2 cellular contexts compared by ENCODE assay signal in the genomic region with DNA sequence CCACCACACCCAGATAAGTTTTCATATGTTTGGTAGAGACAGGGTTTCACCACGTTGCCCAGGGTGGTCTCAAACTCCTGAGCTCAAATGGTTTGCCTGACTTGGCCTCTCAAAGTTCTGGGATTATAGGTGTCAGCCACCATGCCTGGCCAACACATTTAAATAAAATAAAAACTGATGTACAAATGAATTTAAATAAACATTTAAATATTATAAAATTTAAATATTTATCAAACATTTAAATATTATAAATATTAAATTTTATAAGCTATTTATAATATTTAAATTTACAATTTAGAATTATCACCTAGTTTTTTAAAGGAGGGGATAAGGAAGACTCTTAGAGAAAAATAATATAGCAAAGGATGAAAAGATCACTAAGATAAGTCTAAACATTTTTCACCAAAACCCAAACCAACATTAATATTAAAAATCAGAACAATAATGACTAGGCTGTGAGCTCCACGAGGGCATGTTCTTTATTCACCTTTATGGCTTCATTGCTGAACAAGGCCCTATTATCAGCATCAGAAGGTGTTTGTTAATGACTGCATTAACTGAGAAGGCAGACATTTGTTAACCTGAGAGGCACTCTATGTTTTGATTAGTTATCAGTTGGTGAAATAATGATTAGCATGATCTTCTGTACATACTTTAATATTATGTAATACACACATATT.
TF ChIP-seq lines count a peak whose summit lies in the region.

No MANE protein-coding gene starts in this region.

TF ChIP-seq in GM23338, 12 proteins besides CTCF, POLR2A, EP300 and RAD21 (continued from another document and continues in another):
- TF ChIP-seq, protein P1, sequence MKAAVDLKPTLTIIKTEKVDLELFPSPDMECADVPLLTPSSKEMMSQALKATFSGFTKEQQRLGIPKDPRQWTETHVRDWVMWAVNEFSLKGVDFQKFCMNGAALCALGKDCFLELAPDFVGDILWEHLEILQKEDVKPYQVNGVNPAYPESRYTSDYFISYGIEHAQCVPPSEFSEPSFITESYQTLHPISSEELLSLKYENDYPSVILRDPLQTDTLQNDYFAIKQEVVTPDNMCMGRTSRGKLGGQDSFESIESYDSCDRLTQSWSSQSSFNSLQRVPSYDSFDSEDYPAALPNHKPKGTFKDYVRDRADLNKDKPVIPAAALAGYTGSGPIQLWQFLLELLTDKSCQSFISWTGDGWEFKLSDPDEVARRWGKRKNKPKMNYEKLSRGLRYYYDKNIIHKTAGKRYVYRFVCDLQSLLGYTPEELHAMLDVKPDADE (IDR thresholded peaks at IDR 0.05): no peak
- TF ChIP-seq CREB1 (CRISPR knock-in tag; IDR thresholded peaks at IDR 0.05; ENCODE audit: low read depth) (no peak), ZNF114 (CRISPR knock-in tag; IDR thresholded peaks at IDR 0.05) (no peak), EZH2phosphoT487 (IDR thresholded peaks at IDR 0.05; ENCODE audit: unreplicated experiment) (no peak), JUNB (IDR thresholded peaks at IDR 0.05; ENCODE audit: unreplicated experiment) (no peak), NANOG (IDR thresholded peaks at IDR 0.05; ENCODE audit: borderline replicate concordance) (no peak)
- TF ChIP-seq, protein P2, sequence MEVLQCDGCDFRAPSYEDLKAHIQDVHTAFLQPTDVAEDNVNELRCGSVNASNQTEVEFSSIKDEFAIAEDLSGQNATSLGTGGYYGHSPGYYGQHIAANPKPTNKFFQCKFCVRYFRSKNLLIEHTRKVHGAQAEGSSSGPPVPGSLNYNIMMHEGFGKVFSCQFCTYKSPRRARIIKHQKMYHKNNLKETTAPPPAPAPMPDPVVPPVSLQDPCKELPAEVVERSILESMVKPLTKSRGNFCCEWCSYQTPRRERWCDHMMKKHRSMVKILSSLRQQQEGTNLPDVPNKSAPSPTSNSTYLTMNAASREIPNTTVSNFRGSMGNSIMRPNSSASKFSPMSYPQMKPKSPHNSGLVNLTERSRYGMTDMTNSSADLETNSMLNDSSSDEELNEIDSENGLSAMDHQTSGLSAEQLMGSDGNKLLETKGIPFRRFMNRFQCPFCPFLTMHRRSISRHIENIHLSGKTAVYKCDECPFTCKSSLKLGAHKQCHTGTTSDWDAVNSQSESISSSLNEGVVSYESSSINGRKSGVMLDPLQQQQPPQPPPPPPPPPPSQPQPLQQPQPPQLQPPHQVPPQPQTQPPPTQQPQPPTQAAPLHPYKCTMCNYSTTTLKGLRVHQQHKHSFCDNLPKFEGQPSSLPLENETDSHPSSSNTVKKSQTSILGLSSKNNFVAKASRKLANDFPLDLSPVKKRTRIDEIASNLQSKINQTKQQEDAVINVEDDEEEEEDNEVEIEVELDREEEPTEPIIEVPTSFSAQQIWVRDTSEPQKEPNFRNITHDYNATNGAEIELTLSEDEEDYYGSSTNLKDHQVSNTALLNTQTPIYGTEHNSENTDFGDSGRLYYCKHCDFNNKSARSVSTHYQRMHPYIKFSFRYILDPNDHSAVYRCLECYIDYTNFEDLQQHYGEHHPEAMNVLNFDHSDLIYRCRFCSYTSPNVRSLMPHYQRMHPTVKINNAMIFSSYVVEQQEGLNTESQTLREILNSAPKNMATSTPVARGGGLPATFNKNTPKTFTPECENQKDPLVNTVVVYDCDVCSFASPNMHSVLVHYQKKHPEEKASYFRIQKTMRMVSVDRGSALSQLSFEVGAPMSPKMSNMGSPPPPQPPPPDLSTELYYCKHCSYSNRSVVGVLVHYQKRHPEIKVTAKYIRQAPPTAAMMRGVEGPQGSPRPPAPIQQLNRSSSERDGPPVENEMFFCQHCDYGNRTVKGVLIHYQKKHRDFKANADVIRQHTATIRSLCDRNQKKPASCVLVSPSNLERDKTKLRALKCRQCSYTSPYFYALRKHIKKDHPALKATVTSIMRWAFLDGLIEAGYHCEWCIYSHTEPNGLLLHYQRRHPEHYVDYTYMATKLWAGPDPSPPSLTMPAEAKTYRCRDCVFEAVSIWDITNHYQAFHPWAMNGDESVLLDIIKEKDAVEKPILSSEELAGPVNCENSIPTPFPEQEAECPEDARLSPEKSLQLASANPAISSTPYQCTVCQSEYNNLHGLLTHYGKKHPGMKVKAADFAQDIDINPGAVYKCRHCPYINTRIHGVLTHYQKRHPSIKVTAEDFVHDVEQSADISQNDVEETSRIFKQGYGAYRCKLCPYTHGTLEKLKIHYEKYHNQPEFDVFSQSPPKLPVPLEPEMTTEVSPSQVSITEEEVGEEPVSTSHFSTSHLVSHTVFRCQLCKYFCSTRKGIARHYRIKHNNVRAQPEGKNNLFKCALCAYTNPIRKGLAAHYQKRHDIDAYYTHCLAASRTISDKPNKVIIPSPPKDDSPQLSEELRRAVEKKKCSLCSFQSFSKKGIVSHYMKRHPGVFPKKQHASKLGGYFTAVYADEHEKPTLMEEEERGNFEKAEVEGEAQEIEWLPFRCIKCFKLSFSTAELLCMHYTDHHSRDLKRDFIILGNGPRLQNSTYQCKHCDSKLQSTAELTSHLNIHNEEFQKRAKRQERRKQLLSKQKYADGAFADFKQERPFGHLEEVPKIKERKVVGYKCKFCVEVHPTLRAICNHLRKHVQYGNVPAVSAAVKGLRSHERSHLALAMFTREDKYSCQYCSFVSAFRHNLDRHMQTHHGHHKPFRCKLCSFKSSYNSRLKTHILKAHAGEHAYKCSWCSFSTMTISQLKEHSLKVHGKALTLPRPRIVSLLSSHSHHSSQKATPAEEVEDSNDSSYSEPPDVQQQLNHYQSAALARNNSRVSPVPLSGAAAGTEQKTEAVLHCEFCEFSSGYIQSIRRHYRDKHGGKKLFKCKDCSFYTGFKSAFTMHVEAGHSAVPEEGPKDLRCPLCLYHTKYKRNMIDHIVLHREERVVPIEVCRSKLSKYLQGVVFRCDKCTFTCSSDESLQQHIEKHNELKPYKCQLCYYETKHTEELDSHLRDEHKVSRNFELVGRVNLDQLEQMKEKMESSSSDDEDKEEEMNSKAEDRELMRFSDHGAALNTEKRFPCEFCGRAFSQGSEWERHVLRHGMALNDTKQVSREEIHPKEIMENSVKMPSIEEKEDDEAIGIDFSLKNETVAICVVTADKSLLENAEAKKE (CRISPR knock-in tag; IDR thresholded peaks at IDR 0.05): no peak
- TF ChIP-seq, protein P3, sequence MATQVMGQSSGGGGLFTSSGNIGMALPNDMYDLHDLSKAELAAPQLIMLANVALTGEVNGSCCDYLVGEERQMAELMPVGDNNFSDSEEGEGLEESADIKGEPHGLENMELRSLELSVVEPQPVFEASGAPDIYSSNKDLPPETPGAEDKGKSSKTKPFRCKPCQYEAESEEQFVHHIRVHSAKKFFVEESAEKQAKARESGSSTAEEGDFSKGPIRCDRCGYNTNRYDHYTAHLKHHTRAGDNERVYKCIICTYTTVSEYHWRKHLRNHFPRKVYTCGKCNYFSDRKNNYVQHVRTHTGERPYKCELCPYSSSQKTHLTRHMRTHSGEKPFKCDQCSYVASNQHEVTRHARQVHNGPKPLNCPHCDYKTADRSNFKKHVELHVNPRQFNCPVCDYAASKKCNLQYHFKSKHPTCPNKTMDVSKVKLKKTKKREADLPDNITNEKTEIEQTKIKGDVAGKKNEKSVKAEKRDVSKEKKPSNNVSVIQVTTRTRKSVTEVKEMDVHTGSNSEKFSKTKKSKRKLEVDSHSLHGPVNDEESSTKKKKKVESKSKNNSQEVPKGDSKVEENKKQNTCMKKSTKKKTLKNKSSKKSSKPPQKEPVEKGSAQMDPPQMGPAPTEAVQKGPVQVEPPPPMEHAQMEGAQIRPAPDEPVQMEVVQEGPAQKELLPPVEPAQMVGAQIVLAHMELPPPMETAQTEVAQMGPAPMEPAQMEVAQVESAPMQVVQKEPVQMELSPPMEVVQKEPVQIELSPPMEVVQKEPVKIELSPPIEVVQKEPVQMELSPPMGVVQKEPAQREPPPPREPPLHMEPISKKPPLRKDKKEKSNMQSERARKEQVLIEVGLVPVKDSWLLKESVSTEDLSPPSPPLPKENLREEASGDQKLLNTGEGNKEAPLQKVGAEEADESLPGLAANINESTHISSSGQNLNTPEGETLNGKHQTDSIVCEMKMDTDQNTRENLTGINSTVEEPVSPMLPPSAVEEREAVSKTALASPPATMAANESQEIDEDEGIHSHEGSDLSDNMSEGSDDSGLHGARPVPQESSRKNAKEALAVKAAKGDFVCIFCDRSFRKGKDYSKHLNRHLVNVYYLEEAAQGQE (IDR thresholded peaks at IDR 0.05; ENCODE audit: unreplicated experiment): no peak

TF ChIP-seq in WTC11, 78 proteins besides CTCF, POLR2A, EP300 and RAD21 (continued from another document):
- TF ChIP-seq, protein P4, sequence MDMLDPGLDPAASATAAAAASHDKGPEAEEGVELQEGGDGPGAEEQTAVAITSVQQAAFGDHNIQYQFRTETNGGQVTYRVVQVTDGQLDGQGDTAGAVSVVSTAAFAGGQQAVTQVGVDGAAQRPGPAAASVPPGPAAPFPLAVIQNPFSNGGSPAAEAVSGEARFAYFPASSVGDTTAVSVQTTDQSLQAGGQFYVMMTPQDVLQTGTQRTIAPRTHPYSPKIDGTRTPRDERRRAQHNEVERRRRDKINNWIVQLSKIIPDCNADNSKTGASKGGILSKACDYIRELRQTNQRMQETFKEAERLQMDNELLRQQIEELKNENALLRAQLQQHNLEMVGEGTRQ (CRISPR knock-in tag; IDR thresholded peaks at IDR 0.05): no peak
- TF ChIP-seq ZNF121 (CRISPR knock-in tag; IDR thresholded peaks at IDR 0.05): no peak
TF ChIP-seq in WTC11: peak in this region for 1.
